In the genomic region with DNA sequence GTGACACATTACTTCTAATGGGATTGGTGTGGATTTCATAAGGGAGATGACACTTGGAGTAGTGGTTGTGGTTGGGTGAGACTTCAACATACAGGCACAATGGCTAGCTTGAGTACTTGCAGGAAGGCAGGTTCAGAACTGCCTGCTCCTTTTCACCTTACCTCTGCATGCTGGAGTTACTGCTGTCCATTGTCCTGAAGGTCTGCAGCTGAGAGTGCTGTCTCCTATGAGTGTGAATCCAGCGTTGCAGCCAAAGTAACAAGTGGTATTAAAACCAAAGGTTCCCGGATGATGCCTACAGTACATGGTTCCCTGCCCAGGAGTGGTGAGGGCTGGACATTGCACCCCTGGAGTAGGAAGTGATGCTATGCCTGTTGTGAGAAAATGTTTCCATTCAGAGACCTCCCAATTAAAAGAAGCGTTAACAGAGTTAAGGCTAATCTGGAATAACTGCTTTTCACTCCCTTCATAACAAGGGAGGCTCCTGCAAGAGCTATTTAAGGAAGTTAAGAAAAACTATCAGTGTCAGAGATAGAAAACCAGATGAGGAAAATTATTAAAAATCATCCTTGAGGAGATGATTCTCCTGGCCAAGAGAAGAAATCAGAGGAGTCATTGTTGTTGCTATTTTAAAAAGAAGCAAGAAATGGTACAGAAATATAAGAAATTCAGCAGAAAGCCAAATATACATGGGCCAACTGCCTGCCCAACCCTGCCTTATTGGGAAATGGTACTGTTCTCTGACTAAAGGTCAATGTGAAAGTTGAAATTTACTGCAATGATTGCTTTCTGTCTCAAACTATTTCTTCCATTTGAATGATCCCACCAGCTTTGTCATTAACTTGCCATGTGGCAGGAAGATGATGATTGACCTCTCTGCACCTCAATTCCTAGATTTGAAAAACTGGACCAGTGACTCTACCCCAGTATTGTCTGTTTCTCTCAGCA, we compare ENCODE assay signal across 12 cellular contexts. TPM values are rescaled to one million over a fixed set of nuclear protein-coding genes. Genes with fewer than 3 reads are reported as not detected.
DNase-seq lines count a peak whose midpoint lies in the region; ATAC-seq, FAIRE-seq and TF ChIP-seq lines count a peak whose summit lies in the region.
"Had no signal": no experiment of that assay in that cellular context is flagged by ENCODE, and none has a peak within 500 bp of the region (broad histone marks: within the 10 kb centered on the region; RNA-seq: fewer than 3 reads in every experiment).

No MANE protein-coding gene starts in this region.

- no peak overlapping the region for H3K27ac ChIP-seq in K562 (ENCODE audit: extremely low read depth, low read depth, low read length)
- H3K27ac ChIP-seq in WERI-Rb-1, result no peak overlapping the region
- no peak overlapping the region for H3K27ac ChIP-seq in right atrium auricular region
- H3K27ac ChIP-seq: 22Rv1 had no signal

- no peaks in the 10 kb centered on the region for H3K79me2 ChIP-seq in K562 (ENCODE audit: control insufficient read depth, insufficient read depth, low read length)

- H3K9me3 ChIP-seq in K562 (replicated peaks; ENCODE audit: control insufficient read depth, insufficient read depth, low read depth, low read length), result no peaks in the 10 kb centered on the region
- H3K9me3 ChIP-seq in mucosa of descending colon, result no peaks in the 10 kb centered on the region
- no peaks in the 10 kb centered on the region for H3K9me3 ChIP-seq in WERI-Rb-1 (ENCODE audit: severe bottlenecking)
- no peaks in the 10 kb centered on the region for H3K9me3 ChIP-seq in right atrium auricular region

- peak; percentile 73 for ATAC-seq in K562
- peak; percentile 36 for ATAC-seq in mucosa of descending colon
- ATAC-seq: stimulated activated effector memory CD8-positive, alpha-beta T cell treated with anti-CD3 and anti-CD28 coated beads, Interleukin-12 subunit alpha, Interleukin-12 subunit beta, amount 100 ng/mL, for 72 hours had no signal

- H3K9me1 ChIP-seq in K562 (ENCODE audit: control insufficient read depth, insufficient read depth, low read length), result no peaks in the 10 kb centered on the region

- 0 out of 2 replicates have a peak, but pooled peaks cover 2% of the 10 kb centered on the region for H4K20me1 ChIP-seq in K562 (replicated peaks; ENCODE audit: control insufficient read depth, insufficient read depth, low read length)

- BruUV-seq in K562 (replicated peaks; lab: Mats Ljungman, UMichigan), result no TSS peak

- H3K4me3 ChIP-seq in K562 (no peak overlapping the region), mucosa of descending colon (no peak overlapping the region), WERI-Rb-1 (ENCODE audit: low read depth, low read length) (no peak overlapping the region), right atrium auricular region (no peak overlapping the region)

- H2AFZ ChIP-seq in K562 (ENCODE audit: low read depth, low read length), result no peak overlapping the region

- TF ChIP-seq POLR2A in K562 (conservative IDR thresholded peaks at IDR 0.05), result no peak

- no peak for FAIRE-seq in K562 (lab: Jason Lieb, UNC)

- no peak for TF ChIP-seq EP300 in K562 (IDR thresholded peaks at IDR 0.05; ENCODE audit: low read length)

- POLR2A ChIA-PET in K562 (lab: Yijun Ruan, JAX), result interaction anchor here (0.6 kb wide), 3 partner anchors 9 to 39 kb away, joined by 3 to 4 read pairs (median 3); no protein-coding TSS in a partner anchor

- CTCF ChIA-PET in K562 (lab: Yijun Ruan, JAX; ENCODE audit: low intra/inter-chr PET ratio), result no interaction called here

- 0% methylated on average over 3 of the region's 3 CpGs for WGBS in K562 (ENCODE audit: insufficient coverage, low coverage, missing lambda C conversion rate)

- H3K9ac ChIP-seq in K562 (ENCODE audit: insufficient read depth in 1 of 2, low read depth in 2 of 2, low read length in 2 of 2), result no peak overlapping the region

- H3K27me3 ChIP-seq in K562 (ENCODE audit: control insufficient read depth in 2 of 2, insufficient read depth in 2 of 2, low read length in 2 of 2) (no peaks in the 10 kb centered on the region), WERI-Rb-1 (ENCODE audit: insufficient read depth, low read depth, severe bottlenecking) (no peaks in the 10 kb centered on the region), right atrium auricular region (no peaks in the 10 kb centered on the region)

- H3K36me3 ChIP-seq in K562 (ENCODE audit: control insufficient read depth, insufficient read depth, low read length), result no peaks in the 10 kb centered on the region
- H3K36me3 ChIP-seq in mucosa of descending colon (ENCODE audit: low read depth), result no peaks in the 10 kb centered on the region
- no peaks in the 10 kb centered on the region for H3K36me3 ChIP-seq in WERI-Rb-1
- H3K36me3 ChIP-seq in right atrium auricular region, result no peaks in the 10 kb centered on the region

- intact Hi-C loops in K562 (cut with micrococcal nuclease), result no loop called here
- intact Hi-C loops in mucosa of descending colon (cut with DNase I, micrococcal nuclease), result no loop called here

- no peak overlapping the region for H3K4me2 ChIP-seq in K562 (ENCODE audit: insufficient read depth, low read length)

- DNase-seq in DMS53 (lab: John Stamatoyannopoulos, UW) (peak; percentile 18), DMS53 treated with DMSO at 0.1 percent for 48 hours (lab: John Stamatoyannopoulos, UW; ENCODE audit: unreplicated experiment) (no peak), LHCN-M2 (ENCODE audit: low read depth) (peak; percentile 16), K562 (ENCODE audit: extremely low read depth in 1 of 4, low spot score in 3 of 4) (no peak), mucosa of descending colon (peak in 1 of 3 donors; percentile 15), WERI-Rb-1 (no peak), right atrium auricular region (ENCODE audit: low spot score) (no peak), D341Med (ENCODE audit: low spot score) (no peak)
- DNase-seq: T1000 had no signal

- TF ChIP-seq CTCF in K562 (IDR thresholded peaks at IDR 0.05 in 2 of 3, conservative IDR thresholded peaks at IDR 0.05 in 1 of 3; ENCODE audit: insufficient read depth in 2 of 3, low read depth in 1 of 3, low read length in 3 of 3), result no peak
- no peak for TF ChIP-seq CTCF in mucosa of descending colon (IDR thresholded peaks at IDR 0.05)
- TF ChIP-seq CTCF in WERI-Rb-1 (IDR thresholded peaks at IDR 0.05; ENCODE audit: low read depth, low read length), result no peak
- no peak for TF ChIP-seq CTCF in right atrium auricular region (IDR thresholded peaks at IDR 0.05)

- H3K4me1 ChIP-seq in K562 (replicated peaks in 1 of 2; ENCODE audit: control insufficient read depth in 2 of 2, insufficient read depth in 2 of 2, low read length in 2 of 2) (no peaks in the 10 kb centered on the region), mucosa of descending colon (ENCODE audit: low read depth) (no peaks in the 10 kb centered on the region), right atrium auricular region (no peaks in the 10 kb centered on the region)

- in situ Hi-C loops in K562 (cut with MboI), result no loop called here

- TF ChIP-seq RAD21 in K562 (CRISPR knock-in tag; conservative IDR thresholded peaks at IDR 0.05 in 1 of 2, IDR thresholded peaks at IDR 0.05 in 1 of 2), result no peak

TF ChIP-seq in K562, 482 proteins besides CTCF, POLR2A, EP300 and RAD21 (continues in another document):
- TF ChIP-seq SIN3A (IDR thresholded peaks at IDR 0.05; ENCODE audit: borderline replicate concordance in 2 of 2, control insufficient read depth in 1 of 2, low read depth in 2 of 2, low read length in 2 of 2) (peak in 1 of 2 experiments; percentile 25; a peak in 1 of 4 replicates), GTF2F1 (IDR thresholded peaks at IDR 0.05; ENCODE audit: low read depth, low read length) (no peak)

RNA-seq across cellular contexts. Expression of gene F5, which starts 9.8 kb away (rescaled TPM):
- not detected in 2 replicates for total RNA-seq in LHCN-M2 (2014; rRNA removed)
- not detected for polyA plus RNA-seq in LHCN-M2 (2012)
- not detected in 2 replicates for total RNA-seq in K562 (2011; cell fraction: chromatin; rRNA removed; ENCODE audit: low replicate concordance)
- not detected in 2 replicates for total RNA-seq in K562 (2011; cell fraction: nucleolus; rRNA removed)
- total RNA-seq in K562 (2011; cell fraction: nucleoplasm; rRNA removed), result not detected in 2 replicates
- total RNA-seq in K562 (2014; rRNA removed), result not detected in 2 replicates
- total RNA-seq in K562 (2014; rRNA removed; fragmentation: Illumina TruSeq; extraction: Trizol), result not detected in 2 replicates
- not detected in 2 replicates for total RNA-seq in K562 (2015; rRNA removed; fragmentation: Illumina TruSeq; extraction: Trizol)
- 0.07 and 0.13 TPM in 2 replicates for total RNA-seq in K562 (2021)
- polyA plus RNA-seq in K562 (2011; rRNA removed), result not detected in 2 replicates
- not detected in 2 replicates for polyA plus RNA-seq in K562 (2011; cell fraction: cytosol; rRNA removed)
- polyA plus RNA-seq in K562 (2011; cell fraction: nucleus; rRNA removed), result not detected in 2 replicates
- not detected in 2 replicates for polyA plus RNA-seq in K562 (2012)
- not detected in 2 replicates for polyA plus RNA-seq in K562 (2014; fragmentation: Illumina TruSeq; extraction: Trizol)
- not detected for polyA plus RNA-seq in K562 (2014; fragmentation: Nextera tagmentation; extraction: Ambion mirVana)
- 0.03 TPM in 1 of 2 replicates, not detected in the other for polyA plus RNA-seq in K562 (2014; rRNA removed)
- not detected in 2 replicates for polyA minus RNA-seq in K562 (2011; rRNA and poly(A)+ RNA removed)
- polyA minus RNA-seq in K562 (2011; cell fraction: cytosol; rRNA and poly(A)+ RNA removed), result 0.27 TPM in 1 of 2 replicates, not detected in the other
- not detected in 2 replicates for polyA minus RNA-seq in K562 (2011; cell fraction: nucleus; rRNA and poly(A)+ RNA removed)
- 1 to 10 TPM in 1 of 3 donors, under 1 TPM in 2; 0.44 to 2.5 (median 0.69) TPM for total RNA-seq in mucosa of descending colon
- total RNA-seq in right atrium auricular region, result 10 to 100 TPM in 1 of 2 donors, 1 to 10 TPM in 1; 4.9 to 55.5 TPM
- total RNA-seq: osteoblast had no signal

RNA-seq across cellular contexts. Expression of gene SELP, which starts 33.9 kb away (rescaled TPM):
- total RNA-seq in LHCN-M2 (2014; rRNA removed) (not detected in 2 replicates), K562 (2014; rRNA removed) (not detected in 2 replicates), K562 (2014; rRNA removed; fragmentation: Illumina TruSeq; extraction: Trizol) (not detected in 2 replicates), K562 (2015; rRNA removed; fragmentation: Illumina TruSeq; extraction: Trizol) (not detected in 2 replicates), K562 (2021) (not detected in 2 replicates), mucosa of descending colon (1 to 10 TPM; 1.9 to 4.2 (median 2.4) TPM), right atrium auricular region (10 to 100 TPM; 13.7 to 16.7 TPM)
- not detected for polyA plus RNA-seq in LHCN-M2 (2012)
- total RNA-seq in K562 (2011; cell fraction: chromatin; rRNA removed; ENCODE audit: low replicate concordance), result not detected in 2 replicates
- total RNA-seq in K562 (2011; cell fraction: nucleolus; rRNA removed), result not detected in 2 replicates
- total RNA-seq in K562 (2011; cell fraction: nucleoplasm; rRNA removed), result not detected in 2 replicates
- polyA plus RNA-seq in K562 (2011; rRNA removed) (not detected in 2 replicates), K562 (2014; fragmentation: Illumina TruSeq; extraction: Trizol) (not detected in 2 replicates), K562 (2014; fragmentation: Nextera tagmentation; extraction: Ambion mirVana) (not detected), K562 (2014; rRNA removed) (not detected in 2 replicates)
- not detected in 2 replicates for polyA plus RNA-seq in K562 (2011; cell fraction: cytosol; rRNA removed)
- polyA plus RNA-seq in K562 (2011; cell fraction: nucleus; rRNA removed), result not detected in 2 replicates
- polyA plus RNA-seq in K562 (2012), result not detected in 2 replicates
- polyA minus RNA-seq in K562 (2011; rRNA and poly(A)+ RNA removed), result not detected in 2 replicates
- polyA minus RNA-seq in K562 (2011; cell fraction: cytosol; rRNA and poly(A)+ RNA removed), result not detected in 2 replicates
- polyA minus RNA-seq in K562 (2011; cell fraction: nucleus; rRNA and poly(A)+ RNA removed), result not detected in 2 replicates
- total RNA-seq: osteoblast had no signal

Comparison
In these comparisons a context has a peak if more than half of its experiments do, and no peak if none do; other contexts are left out.
1. DNase-seq: peak in DMS53 (single experiment) and LHCN-M2 (single experiment); none in DMS53 treated with DMSO at 0.1 percent for 48 hours (single experiment), K562 (0 of 4), WERI-Rb-1 (single experiment), right atrium auricular region (single experiment) and D341Med (single experiment).